In the genomic region with DNA sequence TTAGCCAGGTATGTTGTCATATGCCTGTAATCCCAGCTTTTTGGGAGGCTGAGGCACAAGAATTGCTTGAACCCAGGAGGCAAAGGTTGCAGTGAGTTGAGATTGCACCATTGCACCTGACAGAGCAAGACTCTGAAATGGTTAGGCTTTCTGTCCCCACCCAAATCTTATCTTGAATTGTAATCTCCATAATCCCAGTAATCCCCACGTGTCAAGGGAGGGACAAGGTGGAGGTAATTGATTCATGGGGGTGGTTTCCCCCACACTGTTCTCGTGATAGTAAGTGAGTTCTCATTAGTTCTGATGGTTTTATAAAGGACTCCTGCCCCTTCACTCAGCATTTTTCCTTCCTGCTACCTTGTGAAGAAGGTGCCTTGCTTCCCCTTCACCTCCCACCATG, we compare ENCODE assay signal across 30 cellular contexts. TPM values are rescaled to one million over a fixed set of nuclear protein-coding genes. Genes with fewer than 3 reads are reported as not detected.
"Had no signal": no experiment of that assay in that cellular context is flagged by ENCODE, and none has a peak within 500 bp of the region (broad histone marks: within the 10 kb centered on the region; RNA-seq: fewer than 3 reads in every experiment).

No MANE protein-coding gene starts in this region.

- H3K9me3 ChIP-seq: colonic mucosa, esophagus squamous epithelium, gastrocnemius medialis, heart right ventricle, left lung, lower lobe of right lung, mucosa of descending colon had no signal

- H3K4me1 ChIP-seq: colonic mucosa, gastrocnemius medialis, heart right ventricle, left lung, lower lobe of right lung had no signal

- H3K36me3 ChIP-seq: colonic mucosa, esophagus squamous epithelium, gastrocnemius medialis, heart right ventricle, left lung, lower lobe of right lung had no signal

- H3K27me3 ChIP-seq: colonic mucosa, esophagus squamous epithelium, gastrocnemius medialis, left lung had no signal

- FAIRE-seq: endothelial cell of umbilical vein, islet of Langerhans, keratinocyte had no signal

- ATAC-seq: esophagus mucosa, gastrocnemius medialis, heart right ventricle, left cardiac atrium, left lung, left ventricle myocardium superior, lower lobe of right lung, mucosa of descending colon had no signal

- H3K27ac ChIP-seq: colonic mucosa, dorsolateral prefrontal cortex, esophagus squamous epithelium, gastrocnemius medialis, heart right ventricle, left lung, lower lobe of right lung had no signal

- DNase-seq: colonic mucosa; cortex of kidney; dermis blood vessel endothelial cell; dorsolateral prefrontal cortex; effector CD4-positive, alpha-beta T cell; effector memory CD4-positive, alpha-beta T cell; esophagus squamous epithelium; foreskin fibroblast; foreskin melanocyte; gastrocnemius medialis; glutamatergic neuron; head of caudate nucleus; heart right ventricle; hippocampal formation; left cardiac atrium; left lung; left ventricle myocardium superior; lower lobe of right lung; mesenchymal stem cell; mucosa of descending colon had no signal

- H3K4me3 ChIP-seq: colonic mucosa, dorsolateral prefrontal cortex, esophagus squamous epithelium, gastrocnemius medialis, heart right ventricle, left lung, lower lobe of right lung, mucosa of descending colon had no signal

RNA-seq across cellular contexts. Expression of gene GLYAT, which starts 37.6 kb away (rescaled TPM):
- total RNA-seq: colonic mucosa, endothelial cell of umbilical vein, epithelial cell of proximal tubule, esophagus mucosa, esophagus squamous epithelium, glomerular endothelial cell, kidney epithelial cell, left lung, lower lobe of right lung, lung microvascular endothelial cell, mesothelial cell of epicardium, mucosa of descending colon, myocyte had no signal
- polyA plus RNA-seq: endothelial cell of umbilical vein had no signal
